Comparison of ENCODE assay signal across 9 cellular contexts in genomic region chr6:46217671-46218131, GRCh38. TPM values are rescaled to one million over a fixed set of nuclear protein-coding genes. Genes with fewer than 3 reads are reported as not detected.
DNase-seq lines count a peak whose midpoint lies in the region; ATAC-seq lines count a peak whose summit lies in the region.
"Had no signal": no experiment of that assay in that cellular context is flagged by ENCODE, and none has a peak within 500 bp of the region (broad histone marks: within the 10 kb centered on the region; RNA-seq: fewer than 3 reads in every experiment).

No MANE protein-coding gene starts in this region.

- DNase-seq in activated naive CD4-positive, alpha-beta T cell treated with anti-CD3 and anti-CD28 coated beads, Interleukin-2, amount 50 U/mL, for 72 hours (ENCODE audit: low spot score in 2 of 2), result no peak
- no peak for DNase-seq in activated naive CD4-positive, alpha-beta T cell treated with Interleukin-2 at 50 U/mL for 16 hours
- peak; percentile 89 for DNase-seq in cerebellar cortex (ENCODE audit: low spot score)
- peak; percentile 27 for DNase-seq in stimulated activated naive CD8-positive, alpha-beta T cell treated with anti-CD3 and anti-CD28 coated beads, Interleukin-15, Interleukin-2, amounts not matched to agents 100 U/mL and 50 U/mL, for 24 hours
- no peak for DNase-seq in epidermal melanocyte (ENCODE audit: insufficient read length, low spot score)
- DNase-seq in activated CD4-positive, alpha-beta T cell treated with anti-CD3 and anti-CD28 coated beads, Interleukin-2, amount 50 U/mL, for 1 hour, result no peak
- no peak for DNase-seq in left colon

- H3K27ac Mint-ChIP-seq in activated naive CD4-positive, alpha-beta T cell treated with anti-CD3 and anti-CD28 coated beads, Interleukin-2, amount 50 U/mL, for 72 hours, result no peak overlapping the region

- H3K36me3 Mint-ChIP-seq in activated naive CD4-positive, alpha-beta T cell treated with anti-CD3 and anti-CD28 coated beads, Interleukin-2, amount 50 U/mL, for 72 hours, result no peaks in the 10 kb centered on the region

- H3K9me3 Mint-ChIP-seq in activated naive CD4-positive, alpha-beta T cell treated with anti-CD3 and anti-CD28 coated beads, Interleukin-2, amount 50 U/mL, for 72 hours, result no peaks in the 10 kb centered on the region

- ATAC-seq in activated naive CD4-positive, alpha-beta T cell treated with anti-CD3 and anti-CD28 coated beads, Interleukin-2, amount 50 U/mL, for 72 hours, result peak; percentile 68 to 71
- ATAC-seq in HG03135 (IDR thresholded peaks at IDR 0.05; ENCODE audit: unreplicated experiment) (peak; percentile 54), left colon (no peak)
- peak; percentile 74 for ATAC-seq in stimulated activated naive CD8-positive, alpha-beta T cell treated with anti-CD3 and anti-CD28 coated beads, Interleukin-15, Interleukin-2, amounts not matched to agents 100 U/mL and 50 U/mL, for 24 hours

- intact Hi-C loops in left colon (cut with DNase I, micrococcal nuclease), result no loop called here

RNA-seq across cellular contexts. Expression of gene ENPP5, which starts 46.9 kb away (rescaled TPM):
- under 1 TPM; 0.21 to 0.66 TPM for total RNA-seq in activated naive CD4-positive, alpha-beta T cell treated with anti-CD3 and anti-CD28 coated beads, Interleukin-2, amount 50 U/mL, for 72 hours
- 1 to 10 TPM; 3.4 to 3.5 TPM for total RNA-seq in left colon
- total RNA-seq: endothelial cell of umbilical vein had no signal

Comparison
In these comparisons a context has a peak if more than half of its experiments do, and no peak if none do; other contexts are left out.
1. DNase-seq: peak in cerebellar cortex (single experiment) and stimulated activated naive CD8-positive, alpha-beta T cell treated with anti-CD3 and anti-CD28 coated beads, Interleukin-15, Interleukin-2, amounts not matched to agents 100 U/mL and 50 U/mL, for 24 hours (single experiment); none in activated naive CD4-positive, alpha-beta T cell treated with anti-CD3 and anti-CD28 coated beads, Interleukin-2, amount 50 U/mL, for 72 hours (0 of 2), activated naive CD4-positive, alpha-beta T cell treated with Interleukin-2 at 50 U/mL for 16 hours (single experiment), epidermal melanocyte (single experiment), activated CD4-positive, alpha-beta T cell treated with anti-CD3 and anti-CD28 coated beads, Interleukin-2, amount 50 U/mL, for 1 hour (single experiment) and left colon (0 of 2).